Comparison of ENCODE assay signal across 20 cellular contexts in the genomic region with DNA sequence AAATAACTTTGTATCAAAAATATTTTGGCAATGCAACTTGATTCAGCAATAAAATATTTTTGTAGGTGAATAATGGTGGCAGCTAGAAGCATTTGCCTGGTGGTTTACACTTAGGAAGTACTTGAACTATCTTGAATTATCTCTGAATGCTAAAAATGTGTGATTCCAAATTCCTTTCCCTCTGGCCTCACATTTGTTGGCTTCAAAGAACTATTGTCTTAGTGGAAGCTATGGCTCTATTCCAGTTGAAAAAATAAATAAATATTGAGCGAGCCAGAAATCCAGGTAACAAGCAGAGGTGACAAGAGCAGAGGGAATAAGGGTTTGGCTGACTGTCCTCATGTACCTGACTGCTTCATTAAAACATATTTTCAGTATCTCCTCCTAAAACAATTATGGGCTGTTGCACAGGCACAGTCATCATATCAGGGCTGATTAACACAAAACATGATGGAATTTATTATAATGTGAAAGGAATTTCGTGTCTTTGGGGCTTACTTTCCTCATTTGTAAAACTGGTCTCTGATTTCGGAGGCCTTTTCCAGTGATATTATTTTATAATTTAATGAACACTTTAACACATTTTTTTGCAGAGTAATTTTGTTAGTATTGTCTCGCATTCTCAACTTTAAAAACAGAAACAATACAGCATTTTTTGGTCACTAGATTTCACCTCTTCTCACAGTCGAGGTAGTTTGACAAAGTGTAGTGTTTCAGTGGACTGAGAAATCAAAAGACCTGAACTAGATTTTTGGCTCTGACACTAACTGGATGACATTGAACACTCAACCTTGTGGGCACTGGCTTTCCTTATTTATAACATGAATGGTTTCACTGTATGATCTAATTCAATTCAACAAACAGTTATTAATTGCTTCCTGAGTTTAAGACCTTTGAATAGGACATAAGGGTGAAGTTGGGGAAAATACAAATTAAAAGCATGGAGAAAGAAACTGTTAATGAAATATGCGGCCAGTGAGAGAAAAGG. TPM values are rescaled to one million over a fixed set of nuclear protein-coding genes. Genes with fewer than 3 reads are reported as not detected.
A peak's percentile ranks its signal among the peaks of the same experiment; 100 is the strongest.
DNase-seq lines count a peak whose midpoint lies in the region; ATAC-seq and TF ChIP-seq lines count a peak whose summit lies in the region.
"Had no signal": no experiment of that assay in that cellular context is flagged by ENCODE, and none has a peak within 500 bp of the region (broad histone marks: within the 10 kb centered on the region; RNA-seq: fewer than 3 reads in every experiment).

No MANE protein-coding gene starts in this region.

- H3K4me1 ChIP-seq in right lobe of liver (peaks cover 0 to 5% (median 0%) of the 10 kb centered on the region in 4 donors), thyroid gland (peaks cover 32 to 33% of the 10 kb centered on the region in 2 donors)
- H3K4me1 ChIP-seq: Peyer's patch had no signal

- intact Hi-C loops in right lobe of liver (cut with DNase I): no loop called here
- intact Hi-C loops in thyroid gland (cut with DNase I): no loop called here

- H3K9me3 ChIP-seq in right lobe of liver (no peaks in the 10 kb centered on the region), thyroid gland (no peaks in the 10 kb centered on the region)
- H3K9me3 ChIP-seq: ovary, Peyer's patch had no signal

- H3K27me3 ChIP-seq in right lobe of liver (no peaks in the 10 kb centered on the region), thyroid gland (no peaks in the 10 kb centered on the region)
- H3K27me3 ChIP-seq: ovary, Peyer's patch had no signal

- no peak overlapping the region for H3K4me3 ChIP-seq in choroid plexus epithelial cell (ENCODE audit: low read depth, low read length)
- H3K4me3 ChIP-seq in right lobe of liver: no peak overlapping the region
- H3K4me3 ChIP-seq in thyroid gland (replicated peaks in 1 of 3): no peak overlapping the region
- H3K4me3 ChIP-seq: ovary, Peyer's patch had no signal

- DNase-seq in NCI-H2029 treated with DMSO at 0.1 percent for 48 hours (lab: John Stamatoyannopoulos, UW) (peak; percentile 26), choroid plexus epithelial cell (ENCODE audit: low read depth) (peak; percentile 43), right lobe of liver (no peak), thyroid gland (no peak), RPMI8226 (no peak)
- DNase-seq: activated CD8-positive, alpha-beta memory T cell treated with anti-CD3 and anti-CD28 coated beads, Interleukin-2, amount 50 U/mL, for 48 hours; activated naive CD4-positive, alpha-beta T cell treated with Interleukin-2 at 50 U/mL for 16 hours; DMS79 treated with DMSO at 0.1 percent for 48 hours; effector memory CD4-positive, alpha-beta T cell; HFFc6; Kasumi-1; midbrain; NCI-H187 treated with DMSO at 0.1 percent for 48 hours; NCI-H526; ovary; Peyer's patch; stimulated activated naive CD4-positive, alpha-beta T cell treated with Interleukin-2 at 50 U/mL for 16 hours had no signal

- H3K27ac ChIP-seq in right lobe of liver (no peak overlapping the region), thyroid gland (peak overlapping the region; percentile 79 to 90 (median 84))
- H3K27ac ChIP-seq: ovary, Peyer's patch had no signal

- TF ChIP-seq CTCF in choroid plexus epithelial cell (conservative IDR thresholded peaks at IDR 0.05; ENCODE audit: low read depth, low read length) (no peak), right lobe of liver (IDR thresholded peaks at IDR 0.05) (no peak), thyroid gland (IDR thresholded peaks at IDR 0.05) (no peak)

- WGBS in right lobe of liver (ENCODE audit: insufficient coverage, low coverage, low lambda C conversion rate, missing lambda C conversion rate): 57% methylated on average over 6 of the region's 6 CpGs
- 54 to 55% methylated on average over 6 of the region's 6 CpGs for WGBS in thyroid gland, 2 donors

- H3K36me3 ChIP-seq in right lobe of liver: no peaks in the 10 kb centered on the region
- no peaks in the 10 kb centered on the region for H3K36me3 ChIP-seq in thyroid gland
- H3K36me3 ChIP-seq: ovary, Peyer's patch had no signal

- ATAC-seq in right lobe of liver (peak in 3 of 4 donors; percentile 27 to 53 (median 46)), GM21367 (IDR thresholded peaks at IDR 0.05; ENCODE audit: unreplicated experiment) (no peak), GM19324 (IDR thresholded peaks at IDR 0.05; ENCODE audit: low FRiP score, unreplicated experiment) (no peak)

- TF ChIP-seq POLR2A in right lobe of liver (IDR thresholded peaks at IDR 0.05) (no peak), thyroid gland (IDR thresholded peaks at IDR 0.05) (peak in 1 of 2 donors; percentile 11)

RNA-seq across cellular contexts. Expression of a gene that starts 7.8 kb away (rescaled TPM):
- total RNA-seq in right lobe of liver (10 to 100 TPM in 3 of 6 experiments, 1 to 10 TPM in 3; 6.8 to 17.5 (median 9.6) TPM), thyroid gland (100 to 1,000 TPM in 3 of 4 donors, 10 to 100 TPM in 1; 86.2 to 149 (median 132) TPM)
- total RNA-seq: T-helper 2 cell treated with Interferon-gamma antibody and Interleukin-4, amounts not matched to agents 100 ng/mL and 5 ng/mL, for 36 hours had no signal

Comparison
In these comparisons a context has a peak if more than half of its experiments do, and no peak if none do; other contexts are left out.
1. DNase-seq: peak in NCI-H2029 treated with DMSO at 0.1 percent for 48 hours (single experiment) and choroid plexus epithelial cell (single experiment); none in right lobe of liver (0 of 3), thyroid gland (0 of 2) and RPMI8226 (single experiment).
2. ATAC-seq: peak in right lobe of liver (3 of 4); none in GM21367 (single experiment) and GM19324 (single experiment).
3. H3K27ac ChIP-seq: peak in thyroid gland (3 of 3); none in right lobe of liver (0 of 3).
4. RNA of a gene that starts 7.8 kb away (total RNA-seq): 86.2 to 149 TPM in thyroid gland; 6.8 to 17.5 TPM in right lobe of liver; every median in the first group is over 4 times any median in the second.